Comparison of ENCODE assay signal across 16 cellular contexts in the genomic region with DNA sequence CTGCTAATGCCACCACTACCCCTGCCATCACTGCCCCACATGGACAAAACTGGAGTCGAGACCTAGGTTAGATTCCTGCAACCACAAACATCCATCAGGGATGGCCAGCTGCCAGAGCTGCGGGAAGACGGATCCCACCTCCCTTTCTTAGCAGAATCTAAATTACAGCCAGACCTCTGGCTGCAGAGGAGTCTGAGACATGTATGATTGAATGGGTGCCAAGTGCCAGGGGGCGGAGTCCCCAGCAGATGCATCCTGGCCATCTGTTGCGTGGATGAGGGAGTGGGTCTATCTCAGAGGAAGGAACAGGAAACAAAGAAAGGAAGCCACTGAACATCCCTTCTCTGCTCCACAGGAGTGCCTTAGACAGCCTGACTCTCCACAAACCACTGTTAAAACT. TPM values are rescaled to one million over a fixed set of nuclear protein-coding genes. Genes with fewer than 3 reads are reported as not detected.
A peak's percentile ranks its signal among the peaks of the same experiment; 100 is the strongest.
DNase-seq lines count a peak whose midpoint lies in the region; ATAC-seq and TF ChIP-seq lines count a peak whose summit lies in the region.
"Had no signal": no experiment of that assay in that cellular context is flagged by ENCODE, and none has a peak within 500 bp of the region (broad histone marks: within the 10 kb centered on the region; RNA-seq: fewer than 3 reads in every experiment).

No MANE protein-coding gene starts in this region.

- no peak overlapping the region for H3K27ac ChIP-seq in A673 (ENCODE audit: low read depth, low read length, poor library complexity, severe bottlenecking)
- no peak overlapping the region for H3K27ac ChIP-seq in naive thymus-derived CD4-positive, alpha-beta T cell (ENCODE audit: low read depth, low read length)
- H3K27ac ChIP-seq: brain microvascular endothelial cell, ovary, SK-N-MC, thoracic aorta, VCaP had no signal

- ATAC-seq in naive thymus-derived CD4-positive, alpha-beta T cell = no peak

- no peaks in the 10 kb centered on the region for H3K27me3 ChIP-seq in A673 (replicated peaks; ENCODE audit: insufficient read depth, low read depth, low read length, poor library complexity)
- no peaks in the 10 kb centered on the region for H3K27me3 ChIP-seq in naive thymus-derived CD4-positive, alpha-beta T cell (ENCODE audit: control insufficient read depth in 2 of 2, insufficient read depth in 2 of 2, low read length in 2 of 2)
- H3K27me3 ChIP-seq: brain microvascular endothelial cell, ovary had no signal

- no peaks in the 10 kb centered on the region for H3K9me3 ChIP-seq in A673 (ENCODE audit: low read depth, low read length, poor library complexity, severe bottlenecking)
- no peaks in the 10 kb centered on the region for H3K9me3 ChIP-seq in naive thymus-derived CD4-positive, alpha-beta T cell (ENCODE audit: control insufficient read depth in 2 of 3, low read length in 3 of 3)
- H3K9me3 ChIP-seq: ovary, thoracic aorta had no signal

- H3K27ac Mint-ChIP-seq in naive thymus-derived CD4-positive, alpha-beta T cell = peak overlapping the region in 2 of 9 donors; percentile 10 to 69

- DNase-seq in A673 (ENCODE audit: low spot score) (peak; percentile 24), EH (ENCODE audit: low read depth) (peak; percentile 20), NCI-H446 treated with DMSO at 0.1 percent for 48 hours (lab: John Stamatoyannopoulos, UW) (peak; percentile 66), glomerular endothelial cell (ENCODE audit: extremely low read depth, low read depth, low spot score) (peak; percentile 10), GM19238 (ENCODE audit: insufficient read length, low spot score) (no peak), hippocampal formation (lab: John Stamatoyannopoulos, UW) (no peak), posterior cingulate gyrus (no peak)
- DNase-seq in naive thymus-derived CD4-positive, alpha-beta T cell = no peak
- DNase-seq: activated naive CD4-positive, alpha-beta T cell treated with Interleukin-2 at 50 U/mL for 16 hours; brain microvascular endothelial cell; effector CD4-positive, alpha-beta T cell; NCI-H1417 treated with DMSO at 0.1 percent for 48 hours; ovary had no signal

- H3K9me3 Mint-ChIP-seq in naive thymus-derived CD4-positive, alpha-beta T cell = no peaks in the 10 kb centered on the region

- CTCF ChIA-PET in A673 (lab: Charles Lee) = no interaction called here
- CTCF ChIA-PET in naive thymus-derived CD4-positive, alpha-beta T cell (lab: Charles Lee) = no interaction called here

- H3K27me3 Mint-ChIP-seq in naive thymus-derived CD4-positive, alpha-beta T cell = no peaks in the 10 kb centered on the region

- TF ChIP-seq CTCF in A673 (conservative IDR thresholded peaks at IDR 0.05; ENCODE audit: low read depth, low read length) = no peak

- POLR2A ChIA-PET in A673 (lab: Charles Lee; ENCODE audit: low non-redundant PET) = no interaction called here
- POLR2A ChIA-PET in naive thymus-derived CD4-positive, alpha-beta T cell (lab: Charles Lee) = no interaction called here

- H3K36me3 ChIP-seq in A673 (ENCODE audit: insufficient read depth, low read length, poor library complexity, severe bottlenecking) = no peaks in the 10 kb centered on the region
- peaks cover 0 to 36% (median 0%) of the 10 kb centered on the region in 3 experiments for H3K36me3 ChIP-seq in naive thymus-derived CD4-positive, alpha-beta T cell (ENCODE audit: control insufficient read depth in 2 of 3, insufficient read depth in 3 of 3, low read length in 3 of 3)
- H3K36me3 ChIP-seq: brain microvascular endothelial cell, ovary had no signal

- no TSS peak for BruUV-seq in A673 (replicated peaks; lab: Mats Ljungman, UMichigan)

- H3K4me1 ChIP-seq in A673 (ENCODE audit: insufficient read depth, low read length, poor library complexity, severe bottlenecking) = no peaks in the 10 kb centered on the region
- H3K4me1 ChIP-seq in naive thymus-derived CD4-positive, alpha-beta T cell (ENCODE audit: control insufficient read depth in 2 of 2, insufficient read depth in 2 of 2, low read length in 2 of 2) = no peaks in the 10 kb centered on the region

- peaks cover 4 to 70% (median 39%) of the 10 kb centered on the region in 5 donors for H3K36me3 Mint-ChIP-seq in naive thymus-derived CD4-positive, alpha-beta T cell

- peaks cover 0 to 32% (median 0%) of the 10 kb centered on the region in 7 donors for H3K4me1 Mint-ChIP-seq in naive thymus-derived CD4-positive, alpha-beta T cell

- no peak overlapping the region for H3K4me3 Mint-ChIP-seq in naive thymus-derived CD4-positive, alpha-beta T cell

- intact Hi-C loops in A673 (cut with micrococcal nuclease; ENCODE audit: unreplicated experiment) = no loop called here
- intact Hi-C loops in naive thymus-derived CD4-positive, alpha-beta T cell (cut with micrococcal nuclease) = no loop called here
- intact Hi-C loops in posterior cingulate gyrus (cut with DNase I) = no loop called here

- no peak overlapping the region for H3K4me3 ChIP-seq in A673 (ENCODE audit: low read depth, low read length, poor library complexity, severe bottlenecking)
- H3K4me3 ChIP-seq in naive thymus-derived CD4-positive, alpha-beta T cell (ENCODE audit: low read length) = no peak overlapping the region
- H3K4me3 ChIP-seq: ovary, SK-N-MC, thoracic aorta had no signal

RNA-seq across cellular contexts. Expression of gene OAS2, which starts 7.1 kb away (rescaled TPM):
- total RNA-seq in A673 (2021) (not detected in 2 replicates), glomerular endothelial cell (35.9 and 80.4 TPM in 2 replicates)
- 100 to 1,000 TPM in 1 of 5 experiments, 10 to 100 TPM in 4; 29.9 to 238 (median 66.0) TPM for total RNA-seq in naive thymus-derived CD4-positive, alpha-beta T cell
- 10 to 100 TPM; 30.5 to 63.6 TPM for polyA plus RNA-seq in naive thymus-derived CD4-positive, alpha-beta T cell

RNA-seq across cellular contexts. Expression of gene OAS3, which starts 33.0 kb away (rescaled TPM):
- total RNA-seq in A673 (2021) = 36.9 and 42.6 TPM in 2 replicates
- 13.6 and 62.9 TPM in 2 replicates for total RNA-seq in glomerular endothelial cell
- total RNA-seq in naive thymus-derived CD4-positive, alpha-beta T cell = 100 to 1,000 TPM in 1 of 5 experiments, 10 to 100 TPM in 4; 17.8 to 264 (median 21.6) TPM
- polyA plus RNA-seq in naive thymus-derived CD4-positive, alpha-beta T cell = 10 to 100 TPM; 14.8 to 20.7 TPM

Comparison
In these comparisons a context has a peak if more than half of its experiments do, and no peak if none do; other contexts are left out.
1. DNase-seq: peak in A673 (single experiment), EH (single experiment), NCI-H446 treated with DMSO at 0.1 percent for 48 hours (single experiment) and glomerular endothelial cell (single experiment); none in GM19238 (single experiment), hippocampal formation (0 of 2), naive thymus-derived CD4-positive, alpha-beta T cell (0 of 9) and posterior cingulate gyrus (0 of 10).
2. RNA of gene OAS2, which starts 7.1 kb away (total RNA-seq): 35.9 to 80.4 TPM in glomerular endothelial cell and 29.9 to 238 TPM in naive thymus-derived CD4-positive, alpha-beta T cell; not detected in A673; every median in the first group is over 10 times any median in the second.